Comparison of ENCODE assay signal across 9 cellular contexts in the genomic region with DNA sequence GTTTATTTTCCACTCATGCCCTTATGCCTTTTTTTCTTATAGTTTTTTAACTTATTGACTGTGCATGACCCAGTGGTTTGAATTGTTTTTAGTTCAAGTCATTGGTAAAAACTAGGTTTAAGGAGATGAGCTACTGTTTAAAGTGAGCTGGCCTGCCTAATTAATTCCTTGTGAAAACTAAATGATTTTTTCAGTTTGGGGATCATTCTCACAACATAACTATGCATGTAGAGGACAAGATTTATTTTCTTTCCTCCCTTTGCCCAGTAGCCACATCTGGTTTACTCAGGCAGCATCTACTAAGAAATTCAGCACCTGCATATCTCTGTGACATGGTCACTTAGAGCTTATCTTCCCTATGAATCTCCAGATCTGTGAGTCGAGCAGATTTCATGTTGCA. TPM values are rescaled to one million over a fixed set of nuclear protein-coding genes. Genes with fewer than 3 reads are reported as not detected.
DNase-seq lines count a peak whose midpoint lies in the region; ATAC-seq and TF ChIP-seq lines count a peak whose summit lies in the region.
"Had no signal": no experiment of that assay in that cellular context is flagged by ENCODE, and none has a peak within 500 bp of the region (broad histone marks: within the 10 kb centered on the region; RNA-seq: fewer than 3 reads in every experiment).

No MANE protein-coding gene starts in this region.

- no peaks in the 10 kb centered on the region for H3K9me2 ChIP-seq in HCT116 (ENCODE audit: insufficient read depth)

- intact Hi-C loops in HCT116 (cut with micrococcal nuclease): no loop called here

- POLR2A ChIA-PET in HCT116 (lab: Charles Lee): interaction anchor here (1.2 kb wide), 1 partner anchor 9 kb away, joined by 3 read pairs; no protein-coding TSS in a partner anchor

- H3K79me2 ChIP-seq in ACC112 (ENCODE audit: control insufficient read depth, insufficient read depth, low read length, unreplicated experiment) (peaks cover 39% of the 10 kb centered on the region), HCT116 (ENCODE audit: insufficient read depth, low read length) (peaks cover 40% of the 10 kb centered on the region)

- no peak overlapping the region for H3K4ac ChIP-seq in mesenchymal stem cell (ENCODE audit: low read depth in 1 of 2, low read length in 2 of 2)

- H3K14ac ChIP-seq in mesenchymal stem cell (ENCODE audit: low read length in 2 of 2): no peak overlapping the region

- H3K27me3 ChIP-seq in ACC112 (ENCODE audit: insufficient read depth, low read length) (no peaks in the 10 kb centered on the region), HCT116 (ENCODE audit: insufficient read depth, low read length) (no peaks in the 10 kb centered on the region), mesenchymal stem cell (ENCODE audit: control insufficient read depth in 1 of 2, insufficient read depth in 1 of 2, low read length in 2 of 2) (no peaks in the 10 kb centered on the region), gastroesophageal sphincter (no peaks in the 10 kb centered on the region)

- peak overlapping the region; percentile 84; the same call in 1 of the 2 replicates for H3K9ac ChIP-seq in HCT116 (ENCODE audit: low read length)
- peak overlapping the region; percentile 96 for H3K9ac ChIP-seq in mesenchymal stem cell (ENCODE audit: low read length)

- no peak overlapping the region for H2AK5ac ChIP-seq in mesenchymal stem cell (ENCODE audit: low read length, severe bottlenecking)

- H3K23ac ChIP-seq in mesenchymal stem cell (ENCODE audit: low read length in 2 of 2): no peak overlapping the region

- TF ChIP-seq RAD21 in HCT116 (IDR thresholded peaks at IDR 0.05; ENCODE audit: low read depth): no peak

- H3K36me3 ChIP-seq in ACC112 (ENCODE audit: insufficient read depth, low read length) (no peaks in the 10 kb centered on the region), HCT116 (ENCODE audit: control insufficient read depth in 1 of 2, insufficient read depth in 2 of 2, low read length in 2 of 2) (no peaks in the 10 kb centered on the region; a peak in 1 of 4 replicates), mesenchymal stem cell (ENCODE audit: control insufficient read depth in 1 of 2, insufficient read depth in 2 of 2, low read depth in 1 of 2, low read length in 2 of 2) (peaks cover 6 to 25% of the 10 kb centered on the region in 2 experiments), gastroesophageal sphincter (peaks cover 0 to 7% of the 10 kb centered on the region in 2 donors)

- H3K4me3 ChIP-seq in ACC112 (ENCODE audit: low read depth, low read length) (peak overlapping the region; percentile 95), HCT116 (replicated peaks in 1 of 2; ENCODE audit: low read depth in 1 of 2, low read length in 2 of 2) (peak overlapping the region; percentile 71 to 90), astrocyte of the cerebellum (ENCODE audit: low read depth, low read length) (peak overlapping the region; percentile 78), mesenchymal stem cell (ENCODE audit: insufficient read depth in 1 of 2, low read depth in 1 of 2, low read length in 2 of 2) (peak overlapping the region in 1 of 2 experiments; percentile 92), gastroesophageal sphincter (peak overlapping the region in 1 of 2 donors; percentile 97)

- 40% methylated on average over 1 of the region's 1 CpG for WGBS in mesenchymal stem cell
- WGBS in gastroesophageal sphincter (ENCODE audit: low coverage in 1 of 2), 2 donors: 14 to 25% methylated on average over 1 of the region's 1 CpG

- H3K9me3 ChIP-seq in HCT116 (ENCODE audit: control insufficient read depth in 1 of 2, insufficient read depth in 1 of 2, low read depth in 1 of 2, low read length in 2 of 2) (no peaks in the 10 kb centered on the region), mesenchymal stem cell (ENCODE audit: control insufficient read depth, low read length) (no peaks in the 10 kb centered on the region), gastroesophageal sphincter (no peaks in the 10 kb centered on the region)

- peaks cover 11% of the 10 kb centered on the region; the same call in 1 of the 2 replicates for H4K20me1 ChIP-seq in HCT116 (ENCODE audit: insufficient read depth)

- ATAC-seq in HCT116 (no peak), GM21737 (IDR thresholded peaks at IDR 0.05; ENCODE audit: unreplicated experiment) (no peak), gastroesophageal sphincter (no peak), HG02852 (IDR thresholded peaks at IDR 0.05; ENCODE audit: unreplicated experiment) (no peak)

- BruUV-seq in HCT116 (replicated peaks; lab: Mats Ljungman, UMichigan): TSS peak; percentile 73

- CTCF ChIA-PET in HCT116 (lab: Charles Lee): interaction anchor here (1.7 to 2.1 kb wide), 2 partner anchors 10 to 12 kb away, joined by 4 to 5 read pairs; partner anchors contain the start of gene EGR2

- H2BK120ac ChIP-seq in mesenchymal stem cell (ENCODE audit: low read depth, low read length): no peak overlapping the region

- no peak overlapping the region for H2BK15ac ChIP-seq in mesenchymal stem cell (ENCODE audit: low read depth, poor library complexity, severe bottlenecking)

- TF ChIP-seq CTCF in HCT116 (IDR thresholded peaks at IDR 0.05 in 2 of 3, conservative IDR thresholded peaks at IDR 0.05 in 1 of 3; ENCODE audit: borderline replicate concordance in 1 of 3, insufficient read depth in 1 of 3, low read depth in 2 of 3, low read length in 2 of 3) (no peak), astrocyte of the cerebellum (IDR thresholded peaks at IDR 0.05; ENCODE audit: low read depth, low read length, missing control alignments) (no peak), gastroesophageal sphincter (IDR thresholded peaks at IDR 0.05) (no peak)

- H2AFZ ChIP-seq in ACC112 (ENCODE audit: low read length, unreplicated experiment): no peak overlapping the region
- H2AFZ ChIP-seq in HCT116 (ENCODE audit: low read depth, low read length, poor library complexity, severe bottlenecking): no peak overlapping the region
- no peak overlapping the region for H2AFZ ChIP-seq in mesenchymal stem cell (ENCODE audit: low read depth, low read length)

- no peak for TF ChIP-seq POLR2A in HCT116 (IDR thresholded peaks at IDR 0.05; ENCODE audit: borderline replicate concordance, extremely low read depth, insufficient read depth, insufficient read length)
- TF ChIP-seq POLR2A in gastroesophageal sphincter (IDR thresholded peaks at IDR 0.05): no peak

- H3K4me1 ChIP-seq in ACC112 (ENCODE audit: control insufficient read depth, insufficient read depth, low read length, unreplicated experiment) (peaks cover 9% of the 10 kb centered on the region), HCT116 (ENCODE audit: control insufficient read depth in 1 of 2, insufficient read depth in 2 of 2, low read length in 2 of 2) (peaks cover 4 to 16% of the 10 kb centered on the region in 2 experiments; a peak in 3 of 4 replicates), mesenchymal stem cell (ENCODE audit: control insufficient read depth, insufficient read depth, low read depth, low read length) (peaks cover 5% of the 10 kb centered on the region), gastroesophageal sphincter (peaks cover 0 to 52% (median 2%) of the 10 kb centered on the region in 3 donors)

- RAD21 ChIA-PET in HCT116 (lab: Charles Lee; ENCODE audit: low non-redundant PET in 1 of 2, low total read pairs in 2 of 2, uncharacterized antibody in 2 of 2, unreplicated experiment in 2 of 2): no interaction called here

- H3K27ac ChIP-seq in ACC112 (ENCODE audit: low read depth, low read length) (no peak overlapping the region), HCT116 (ENCODE audit: low read depth, low read length) (no peak overlapping the region), mesenchymal stem cell (ENCODE audit: low read length, poor library complexity, severe bottlenecking) (no peak overlapping the region), gastroesophageal sphincter (peak overlapping the region in 2 of 4 donors; percentile 90 to 98)

- in situ Hi-C loops in astrocyte of the cerebellum (cut with HindIII; ENCODE audit: low sequenced_read_pairs): no loop called here

- H3K4me2 ChIP-seq in HCT116 (ENCODE audit: low read length) (peak overlapping the region; percentile 92), mesenchymal stem cell (ENCODE audit: low read length, poor library complexity, severe bottlenecking) (peak overlapping the region; percentile 58)

- no peak overlapping the region for H2BK5ac ChIP-seq in mesenchymal stem cell (ENCODE audit: low read depth, low read length, poor library complexity, severe bottlenecking)

- DNase-seq in HCT116 (ENCODE audit: low read depth, low spot score) (no peak), astrocyte of the cerebellum (ENCODE audit: low read depth) (no peak), mesenchymal stem cell (no peak), NCI-H82 (lab: John Stamatoyannopoulos, UW) (no peak)
- DNase-seq: stimulated activated CD4-positive, alpha-beta T cell treated with anti-CD3 and anti-CD28 coated beads, Interleukin-2, amount 100 ng/mL, for 48 hours had no signal

- peaks cover 8% of the 10 kb centered on the region for H3K79me1 ChIP-seq in mesenchymal stem cell (replicated peaks; ENCODE audit: low read length, poor library complexity, severe bottlenecking)

- TF ChIP-seq EP300 in gastroesophageal sphincter (IDR thresholded peaks at IDR 0.05): no peak

- H3K18ac ChIP-seq in mesenchymal stem cell (ENCODE audit: low read depth in 1 of 2, low read length in 2 of 2): no peak overlapping the region

- H4K91ac ChIP-seq in mesenchymal stem cell (ENCODE audit: low read length): no peak overlapping the region

- no peak overlapping the region for H4K8ac ChIP-seq in mesenchymal stem cell (ENCODE audit: low read length)

- H2BK12ac ChIP-seq in mesenchymal stem cell (ENCODE audit: low read length in 2 of 2): no peak overlapping the region

TF ChIP-seq in HCT116, 20 proteins besides CTCF, POLR2A, EP300 and RAD21 (continues in another document):
- no peak for TF ChIP-seq ZFX (IDR thresholded peaks at IDR 0.05)
- TF ChIP-seq CBX3 (IDR thresholded peaks at IDR 0.05; ENCODE audit: low read depth): no peak
- TF ChIP-seq ELF1 (IDR thresholded peaks at IDR 0.05; ENCODE audit: borderline replicate concordance, low read depth): no peak
- no peak for TF ChIP-seq SP1 (IDR thresholded peaks at IDR 0.05; ENCODE audit: low read depth)
- TF ChIP-seq CEBPB (IDR thresholded peaks at IDR 0.05; ENCODE audit: low read depth): no peak
- TF ChIP-seq SRF (IDR thresholded peaks at IDR 0.05; ENCODE audit: low read depth): no peak
- no peak for TF ChIP-seq POLR2AphosphoS5 (IDR thresholded peaks at IDR 0.05; ENCODE audit: low read depth, low read length)
- no peak for TF ChIP-seq FOSL1 (IDR thresholded peaks at IDR 0.05; ENCODE audit: low read depth)
- TF ChIP-seq SIN3A (IDR thresholded peaks at IDR 0.05; ENCODE audit: low read depth): no peak

RNA-seq across cellular contexts. Expression of gene ADO, which starts 1.7 kb away (rescaled TPM):
- total RNA-seq in HCT116 (2021; ENCODE audit: unreplicated experiment): 26.2 TPM
- polyA plus RNA-seq in HCT116 (2012): 10.4 and 13.8 TPM in 2 replicates
- 15.1 TPM for polyA plus RNA-seq in mesenchymal stem cell (2013, experiment 1 of 2)
- 15.6 TPM for polyA plus RNA-seq in mesenchymal stem cell (2013, experiment 2 of 2)
- total RNA-seq in gastroesophageal sphincter: 10 to 100 TPM; 20.2 to 28.9 (median 22.5) TPM

RNA-seq across cellular contexts. Expression of gene EGR2, which starts 9.9 kb away (rescaled TPM):
- total RNA-seq in HCT116 (2021; ENCODE audit: unreplicated experiment) (2.3 TPM), gastroesophageal sphincter (1 to 10 TPM in 2 of 4 donors, under 1 TPM in 2; 0.52 to 1.3 (median 1.1) TPM)
- polyA plus RNA-seq in HCT116 (2012): 8.0 and 13.4 TPM in 2 replicates
- 0.47 TPM for polyA plus RNA-seq in mesenchymal stem cell (2013, experiment 1 of 2)
- 0.33 TPM for polyA plus RNA-seq in mesenchymal stem cell (2013, experiment 2 of 2)
